37 cellular contexts compared by ENCODE assay signal in genomic region chr11:42023267-42023666, GRCh38.
"Had no signal": no experiment of that assay in that cellular context is flagged by ENCODE, and none has a peak within 500 bp of the region (broad histone marks: within the 10 kb centered on the region; RNA-seq: fewer than 3 reads in every experiment).

No MANE protein-coding gene starts in this region.

- H3K36me3 Mint-ChIP-seq: activated CD4-positive, alpha-beta memory T cell treated with anti-CD3 and anti-CD28 coated beads for 36 hours; activated naive CD4-positive, alpha-beta T cell treated with anti-CD3 and anti-CD28 coated beads, Interleukin-2, amount 50 U/mL, for 72 hours; activated naive CD8-positive, alpha-beta T cell treated with anti-CD3 and anti-CD28 coated beads for 36 hours had no signal

- H3K27me3 Mint-ChIP-seq: activated B cell treated with CpG ODN at 0.5 μM for 24 hours; activated CD4-positive, alpha-beta memory T cell treated with anti-CD3 and anti-CD28 coated beads for 36 hours; activated CD4-positive, alpha-beta T cell treated with anti-CD3 and anti-CD28 coated beads, Interleukin-2, amount 10 ng/mL, durations not matched to agents 24 days and 14 days; activated CD8-positive, alpha-beta T cell treated with anti-CD3 and anti-CD28 coated beads for 36 hours; activated naive CD8-positive, alpha-beta T cell treated with anti-CD3 and anti-CD28 coated beads for 36 hours; activated T-helper 17 cell treated with anti-CD3 and anti-CD28 coated beads, Interleukin-2, amount 50 U/mL, for 72 hours had no signal

- FAIRE-seq: astrocyte, TTC549 had no signal

- H3K4me3 ChIP-seq: adrenal gland, body of pancreas, breast epithelium had no signal

- H3K4me1 ChIP-seq: adrenal gland, body of pancreas, breast epithelium had no signal

- ATAC-seq: activated CD8-positive, alpha-beta T cell treated with anti-CD3 and anti-CD28 coated beads for 36 hours; activated naive CD4-positive, alpha-beta T cell treated with anti-CD3 and anti-CD28 coated beads, Interleukin-2, amount 50 U/mL, for 72 hours; activated T-cell treated with anti-CD3 and anti-CD28 coated beads, Interleukin-2, amount 50 U/mL, for 4 hours; activated T-cell treated with anti-CD3 and anti-CD28 coated beads, Interleukin-2, amount 50 U/mL, for 72 hours; activated T-helper 17 cell treated with anti-CD3 and anti-CD28 coated beads, Interleukin-2, amount 50 U/mL, for 72 hours; body of pancreas had no signal

- H3K4me3 Mint-ChIP-seq: activated B cell treated with CpG ODN at 0.5 μM for 24 hours; activated CD4-positive, alpha-beta memory T cell treated with anti-CD3 and anti-CD28 coated beads for 36 hours; activated CD4-positive, alpha-beta T cell treated with anti-CD3 and anti-CD28 coated beads, Interleukin-2, amount 10 ng/mL, durations not matched to agents 24 days and 14 days; activated CD8-positive, alpha-beta T cell treated with anti-CD3 and anti-CD28 coated beads for 36 hours; activated naive CD4-positive, alpha-beta T cell treated with anti-CD3 and anti-CD28 coated beads for 36 hours; activated naive CD8-positive, alpha-beta T cell treated with anti-CD3 and anti-CD28 coated beads for 36 hours; activated T-cell treated with anti-CD3 and anti-CD28 coated beads, Interleukin-2, amount 50 U/mL, for 4 hours; activated T-cell treated with anti-CD3 and anti-CD28 coated beads, Interleukin-2, amount 50 U/mL, for 72 hours; activated T-helper 1 cell treated with anti-CD3 and anti-CD28 coated beads, Interleukin-12 subunit alpha, Interleukin-12 subunit beta, Interleukin-2, Interleukin-4 antibody, amounts not matched to agents 30 ng/mL and 10 ng/mL and 1 ng/mL, durations not matched to agents 14 hours and 24 hours and 36 hours; activated T-helper 17 cell treated with anti-CD3 and anti-CD28 coated beads, Interleukin-2, amount 50 U/mL, for 72 hours; T-helper 1 cell treated with Interleukin-12 subunit alpha and Interleukin-12 subunit beta and Interleukin-4 antibody, amounts not matched to agents 30 μg/mL and 1 μg/mL, for 36 hours; T-helper 2 cell treated with Interferon-gamma antibody and Interleukin-4, amounts not matched to agents 5 μg/mL and 100 μg/mL, for 36 hours had no signal

- H3K36me3 ChIP-seq: adrenal gland, brain microvascular endothelial cell, breast epithelium had no signal

- H3K27ac Mint-ChIP-seq: activated B cell treated with CpG ODN at 0.5 μM for 24 hours; activated CD4-positive, alpha-beta memory T cell treated with anti-CD3 and anti-CD28 coated beads for 36 hours; activated CD4-positive, alpha-beta T cell treated with anti-CD3 and anti-CD28 coated beads, Interleukin-2, amount 10 ng/mL, durations not matched to agents 24 days and 14 days; activated CD8-positive, alpha-beta T cell treated with anti-CD3 and anti-CD28 coated beads for 36 hours; activated naive CD4-positive, alpha-beta T cell treated with anti-CD3 and anti-CD28 coated beads for 36 hours; activated naive CD4-positive, alpha-beta T cell treated with anti-CD3 and anti-CD28 coated beads, Interleukin-2, amount 50 U/mL, for 72 hours; activated naive CD8-positive, alpha-beta T cell treated with anti-CD3 and anti-CD28 coated beads for 36 hours; activated T-cell treated with anti-CD3 and anti-CD28 coated beads, Interleukin-2, amount 50 U/mL, for 72 hours; activated T-helper 1 cell treated with anti-CD3 and anti-CD28 coated beads, Interleukin-12 subunit alpha, Interleukin-12 subunit beta, Interleukin-2, Interleukin-4 antibody, amounts not matched to agents 30 ng/mL and 10 ng/mL and 1 ng/mL, durations not matched to agents 14 hours and 24 hours and 36 hours; activated T-helper 17 cell treated with anti-CD3 and anti-CD28 coated beads, Interleukin-2, amount 50 U/mL, for 72 hours; T-helper 1 cell treated with Interleukin-12 subunit alpha and Interleukin-12 subunit beta and Interleukin-4 antibody, amounts not matched to agents 30 μg/mL and 1 μg/mL, for 36 hours; T-helper 2 cell treated with Interferon-gamma antibody and Interleukin-4, amounts not matched to agents 5 μg/mL and 100 μg/mL, for 36 hours had no signal

- H3K9me3 ChIP-seq: body of pancreas, breast epithelium had no signal

- H3K27ac ChIP-seq: adrenal gland, body of pancreas, brain microvascular endothelial cell, breast epithelium, VCaP had no signal

- DNase-seq: activated B cell treated with CpG ODN at 0.5 μM for 24 hours; activated CD4-positive, alpha-beta memory T cell treated with anti-CD3 and anti-CD28 coated beads for 36 hours; activated CD4-positive, alpha-beta T cell treated with anti-CD3 and anti-CD28 coated beads for 4 hours; activated CD4-positive, alpha-beta T cell treated with anti-CD3 and anti-CD28 coated beads, Interleukin-2, amount 10 ng/mL, durations not matched to agents 24 days and 14 days; activated CD4-positive, alpha-beta T cell treated with anti-CD3 and anti-CD28 coated beads, Interleukin-2, amount 50 U/mL, for 1 hour; activated CD4-positive, alpha-beta T cell treated with anti-CD3 and anti-CD28 coated beads, Interleukin-2, amount 50 U/mL, for 4 hours; activated CD4-positive, CD25-positive, alpha-beta regulatory T cell treated with anti-CD3 and anti-CD28 coated beads, Interleukin-2, amount 50 U/mL, for 72 hours; activated CD8-positive, alpha-beta memory T cell treated with anti-CD3 and anti-CD28 coated beads, Interleukin-2, amount 50 U/mL, for 4 hours; activated CD8-positive, alpha-beta T cell treated with anti-CD3 and anti-CD28 coated beads for 36 hours; activated effector memory CD4-positive, alpha-beta T cell treated with anti-CD3 and anti-CD28 coated beads, Interleukin-2, amount 50 U/mL, for 16 hours; activated gamma-delta T cell treated with Interleukin-2 at 50 U/mL for 16 hours; activated naive CD4-positive, alpha-beta T cell; activated naive CD4-positive, alpha-beta T cell treated with anti-CD3 and anti-CD28 coated beads for 36 hours; activated naive CD4-positive, alpha-beta T cell treated with anti-CD3 and anti-CD28 coated beads, Interleukin-2, amount 50 U/mL, for 16 hours; activated naive CD8-positive, alpha-beta T cell treated with anti-CD3 and anti-CD28 coated beads for 36 hours; activated T-cell treated with anti-CD3 and anti-CD28 coated beads for 4 hours; activated T-cell treated with anti-CD3 and anti-CD28 coated beads, Interleukin-2, amount 50 U/mL, for 1 hour; activated T-cell treated with anti-CD3 and anti-CD28 coated beads, Interleukin-2, amount 50 U/mL, for 4 hours; activated T-cell treated with anti-CD3 and anti-CD28 coated beads, Interleukin-2, amount 50 U/mL, for 72 hours; adrenal gland; amniotic stem cell; aorta; body of pancreas; brain microvascular endothelial cell; central memory CD4-positive, alpha-beta T cell; T-helper 1 cell; T-helper 2 cell; T-helper 9 cell had no signal

- H3K4me1 Mint-ChIP-seq: activated B cell treated with CpG ODN at 0.5 μM for 24 hours; activated CD4-positive, alpha-beta T cell treated with anti-CD3 and anti-CD28 coated beads, Interleukin-2, amount 10 ng/mL, durations not matched to agents 24 days and 14 days; activated naive CD8-positive, alpha-beta T cell treated with anti-CD3 and anti-CD28 coated beads for 36 hours; activated T-helper 17 cell treated with anti-CD3 and anti-CD28 coated beads, Interleukin-2, amount 50 U/mL, for 72 hours had no signal

- H3K27me3 ChIP-seq: adrenal gland, body of pancreas, brain microvascular endothelial cell, breast epithelium had no signal
